In the genomic region with DNA sequence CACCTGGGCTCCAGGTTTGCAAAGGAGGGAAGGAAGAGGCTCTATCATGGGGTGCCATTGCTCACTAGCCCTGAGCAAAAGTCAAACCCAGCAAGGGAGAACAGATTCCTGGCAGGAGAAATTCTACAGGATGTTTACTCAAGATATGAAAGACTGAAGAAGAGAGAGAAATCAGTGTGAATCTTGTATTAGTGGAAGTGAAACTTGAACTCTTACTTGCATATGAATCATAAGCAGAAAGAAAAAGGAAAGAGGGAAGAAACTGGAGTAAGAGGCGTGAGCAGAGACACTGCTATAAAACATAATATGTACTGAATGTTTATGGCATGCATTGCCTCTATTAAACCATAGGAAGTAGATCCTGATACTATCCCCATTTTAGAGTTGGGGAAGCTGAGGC, we compare ENCODE assay signal across 8 cellular contexts.
DNase-seq lines count a peak whose midpoint lies in the region; ATAC-seq, FAIRE-seq and TF ChIP-seq lines count a peak whose summit lies in the region.

No MANE protein-coding gene starts in this region.

- H3K36me3 Mint-ChIP-seq in MCF 10A (ENCODE audit: insufficient read depth, unreplicated experiment) = peaks cover 8% of the 10 kb centered on the region

- no peaks in the 10 kb centered on the region for H3K4me1 ChIP-seq in breast epithelium

- FAIRE-seq in HTR-8/SVneo (lab: Jason Lieb, UNC) = no peak

- peak overlapping the region; percentile 13 for H3K27ac Mint-ChIP-seq in MCF 10A (ENCODE audit: low read depth, unreplicated experiment)

- intact Hi-C loops in MCF 10A (cut with micrococcal nuclease) = no loop called here
- intact Hi-C loops in breast epithelium (cut with DNase I; ENCODE audit: low total_unique reads) = no loop called here

- H3K27me3 ChIP-seq in breast epithelium = no peaks in the 10 kb centered on the region

- no peaks in the 10 kb centered on the region for H3K9me3 ChIP-seq in breast epithelium

- CTCF ChIA-PET in MCF 10A (lab: Yijun Ruan, JAX) = interaction anchor here (1.1 to 1.5 kb wide), 2 partner anchors 13 to 356 kb away, joined by 3 to 4 read pairs; no protein-coding TSS in a partner anchor

- ATAC-seq in HG02973 (IDR thresholded peaks at IDR 0.05; ENCODE audit: unreplicated experiment) = peak; percentile 96

- H3K4me3 Mint-ChIP-seq in MCF 10A (ENCODE audit: unreplicated experiment) = no peak overlapping the region

- no peaks in the 10 kb centered on the region for H3K9me3 Mint-ChIP-seq in MCF 10A (ENCODE audit: unreplicated experiment)

- no peak overlapping the region for H3K4me3 ChIP-seq in breast epithelium

- POLR2A ChIA-PET in MCF 10A (lab: Yijun Ruan, JAX) = interaction anchor here (0.9 kb wide), 1 partner anchor 32 kb away, joined by 3 read pairs; no protein-coding TSS in a partner anchor

- peaks cover 13% of the 10 kb centered on the region for H3K4me1 Mint-ChIP-seq in MCF 10A (ENCODE audit: insufficient read depth, unreplicated experiment)

- no peak for TF ChIP-seq POLR2A in breast epithelium (IDR thresholded peaks at IDR 0.05)

- H3K27me3 Mint-ChIP-seq in MCF 10A (ENCODE audit: insufficient read depth, unreplicated experiment) = no peaks in the 10 kb centered on the region

- DNase-seq in MCF 10A (ENCODE audit: unreplicated experiment) = no peak
- no peak for DNase-seq in breast epithelium (ENCODE audit: low spot score in 2 of 2)
- DNase-seq in NOMO-1 treated with DMSO at 0.1 percent for 48 hours (lab: John Stamatoyannopoulos, UW; ENCODE audit: unreplicated experiment) = peak; percentile 89
- no peak for DNase-seq in HTR-8/SVneo (ENCODE audit: insufficient read length, low spot score)
- DNase-seq in stimulated activated naive CD4-positive, alpha-beta T cell (lab: John Stamatoyannopoulos, UW) = no peak
- no peak for DNase-seq in DMS79 (lab: John Stamatoyannopoulos, UW)
- DNase-seq in activated effector memory CD4-positive, alpha-beta T cell treated with Interleukin-2 at 50 U/mL for 16 hours = no peak

- no peaks in the 10 kb centered on the region for H3K36me3 ChIP-seq in breast epithelium

- no peak for TF ChIP-seq CTCF in MCF 10A (IDR thresholded peaks at IDR 0.05; ENCODE audit: unreplicated experiment)
- TF ChIP-seq CTCF in breast epithelium (IDR thresholded peaks at IDR 0.05) = no peak

- no peak overlapping the region for H3K27ac ChIP-seq in breast epithelium

- no TSS peak for BruUV-seq in MCF 10A (replicated peaks; lab: Mats Ljungman, UMichigan)
